In genomic region chr15:91887321-91887720, GRCh38 we compare ENCODE assay signal across 20 cellular contexts. TPM values are rescaled to one million over a fixed set of nuclear protein-coding genes. Genes with fewer than 3 reads are reported as not detected.
DNase-seq lines count a peak whose midpoint lies in the region; ATAC-seq and TF ChIP-seq lines count a peak whose summit lies in the region.
"Had no signal": no experiment of that assay in that cellular context is flagged by ENCODE, and none has a peak within 500 bp of the region (broad histone marks: within the 10 kb centered on the region; RNA-seq: fewer than 3 reads in every experiment).

No MANE protein-coding gene starts in this region.

- H3K27me3 ChIP-seq in dorsolateral prefrontal cortex, result no peaks in the 10 kb centered on the region
- no peaks in the 10 kb centered on the region for H3K27me3 ChIP-seq in mesenchymal stem cell (ENCODE audit: control insufficient read depth in 1 of 2, insufficient read depth in 1 of 2, low read length in 2 of 2)
- H3K27me3 ChIP-seq in tibial nerve, result no peaks in the 10 kb centered on the region
- H3K27me3 ChIP-seq: gastrocnemius medialis, upper lobe of right lung had no signal

- H3K36me3 ChIP-seq in mesenchymal stem cell (ENCODE audit: control insufficient read depth in 1 of 2, insufficient read depth in 2 of 2, low read depth in 1 of 2, low read length in 2 of 2) (no peaks in the 10 kb centered on the region), tibial nerve (no peaks in the 10 kb centered on the region)
- H3K36me3 ChIP-seq: gastrocnemius medialis, upper lobe of right lung had no signal

- no peak overlapping the region for H2AK5ac ChIP-seq in mesenchymal stem cell (ENCODE audit: low read length, severe bottlenecking)

- ATAC-seq in Right ventricle myocardium superior (ENCODE audit: poor library complexity) (peak; percentile 71), left cardiac atrium (no peak), GM21447 (IDR thresholded peaks at IDR 0.05; ENCODE audit: unreplicated experiment) (no peak)
- ATAC-seq in activated CD4-positive, CD25-positive, alpha-beta regulatory T cell treated with anti-CD3 and anti-CD28 coated beads, Interleukin-2, amount 50 U/mL, for 24 hours, result no peak
- ATAC-seq: natural killer cell treated with Interleukin-12 subunit alpha and Interleukin-12 subunit beta and Interleukin-15 and Interleukin-18, amount 100 ng/mL, for 72 hours; upper lobe of right lung had no signal

- H3K4me2 ChIP-seq in mesenchymal stem cell (ENCODE audit: low read length, poor library complexity, severe bottlenecking), result no peak overlapping the region

- intact Hi-C loops in Right ventricle myocardium superior (cut with DNase I) (no loop called here), left cardiac atrium (cut with DNase I) (no loop called here), dorsolateral prefrontal cortex (cut with DNase I) (loop anchor here in 1 of 2 donors (5.0 kb wide), 1 partner anchor 35 kb away; the partner anchor contains the start of gene SLCO3A1)

- TF ChIP-seq CTCF in dorsolateral prefrontal cortex (IDR thresholded peaks at IDR 0.05 in 54 of 56, conservative IDR thresholded peaks at IDR 0.05 in 2 of 56; ENCODE audit: low read depth in 1 of 56, partially characterized antibody in 56 of 56), result peak in 14 of 56 donors; percentile 10 to 46 (median 24)
- no peak for TF ChIP-seq CTCF in tibial nerve (IDR thresholded peaks at IDR 0.05)

- no peak overlapping the region for H2BK12ac ChIP-seq in mesenchymal stem cell (ENCODE audit: low read length in 2 of 2)

- WGBS in mesenchymal stem cell, result 66% methylated on average over 6 of the region's 6 CpGs
- WGBS in tibial nerve, 2 donors, result 40 to 57% methylated on average over 6 of the region's 6 CpGs

- H2BK15ac ChIP-seq in mesenchymal stem cell (ENCODE audit: low read depth, poor library complexity, severe bottlenecking), result no peak overlapping the region

- peak in 1 of 2 donors; percentile 58 for TF ChIP-seq EP300 in tibial nerve (IDR thresholded peaks at IDR 0.05)

- H3K4ac ChIP-seq in mesenchymal stem cell (ENCODE audit: low read depth in 1 of 2, low read length in 2 of 2), result no peak overlapping the region

- no peak overlapping the region for H3K14ac ChIP-seq in mesenchymal stem cell (ENCODE audit: low read length in 2 of 2)

- no peaks in the 10 kb centered on the region for H3K9me3 ChIP-seq in mesenchymal stem cell (ENCODE audit: control insufficient read depth, low read length)
- no peaks in the 10 kb centered on the region for H3K9me3 ChIP-seq in tibial nerve
- H3K9me3 ChIP-seq: gastrocnemius medialis, upper lobe of right lung had no signal

- H3K27ac ChIP-seq in dorsolateral prefrontal cortex, result peak overlapping the region; percentile 33 to 99 (median 93)
- H3K27ac ChIP-seq in mesenchymal stem cell (ENCODE audit: low read length, poor library complexity, severe bottlenecking), result no peak overlapping the region
- H3K27ac ChIP-seq in tibial nerve, result peak overlapping the region; percentile 38 to 85 (median 66)
- H3K27ac ChIP-seq: upper lobe of right lung had no signal

- H3K18ac ChIP-seq in mesenchymal stem cell (ENCODE audit: low read depth in 1 of 2, low read length in 2 of 2), result no peak overlapping the region

- H3K9ac ChIP-seq in mesenchymal stem cell (ENCODE audit: low read length), result peak overlapping the region; percentile 52

- H3K4me1 ChIP-seq in mesenchymal stem cell (ENCODE audit: control insufficient read depth, insufficient read depth, low read depth, low read length) (peaks cover 2% of the 10 kb centered on the region), tibial nerve (peaks cover 0 to 56% (median 17%) of the 10 kb centered on the region in 4 donors)

- TF ChIP-seq POLR2A in tibial nerve (IDR thresholded peaks at IDR 0.05), result no peak

- no peak overlapping the region for H3K23ac ChIP-seq in mesenchymal stem cell (ENCODE audit: low read length in 2 of 2)

- H3K79me1 ChIP-seq in mesenchymal stem cell (replicated peaks; ENCODE audit: low read length, poor library complexity, severe bottlenecking), result peaks cover 6% of the 10 kb centered on the region

- H2BK5ac ChIP-seq in mesenchymal stem cell (ENCODE audit: low read depth, low read length, poor library complexity, severe bottlenecking), result no peak overlapping the region

- H2AFZ ChIP-seq in mesenchymal stem cell (ENCODE audit: low read depth, low read length), result no peak overlapping the region

- H3K4me3 ChIP-seq in dorsolateral prefrontal cortex (peak overlapping the region in 15 of 59 donors; percentile 0 to 30 (median 7)), mesenchymal stem cell (ENCODE audit: insufficient read depth in 1 of 2, low read depth in 1 of 2, low read length in 2 of 2) (no peak overlapping the region), tibial nerve (no peak overlapping the region)
- H3K4me3 ChIP-seq: gastrocnemius medialis, lung, upper lobe of right lung had no signal

- no peak overlapping the region for H4K8ac ChIP-seq in mesenchymal stem cell (ENCODE audit: low read length)

- no peak overlapping the region for H2BK120ac ChIP-seq in mesenchymal stem cell (ENCODE audit: low read depth, low read length)

- DNase-seq in Right ventricle myocardium superior (peak; percentile 57), left cardiac atrium (no peak), dorsolateral prefrontal cortex (peak; percentile 65 to 95 (median 86)), mesenchymal stem cell (no peak), tibial nerve (ENCODE audit: low spot score in 2 of 2) (no peak), UCSD-AML1 (lab: John Stamatoyannopoulos, UW; ENCODE audit: unreplicated experiment) (no peak)
- DNase-seq: activated CD4-positive, alpha-beta T cell treated with anti-CD3 and anti-CD28 coated beads, Interleukin-2, amount 50 U/mL, for 1 hour; activated naive CD4-positive, alpha-beta T cell treated with anti-CD3 and anti-CD28 coated beads for 36 hours; CD4-positive, CD25-positive, alpha-beta regulatory T cell; DMS153; erythroblast; gastrocnemius medialis; NCI-H1436 treated with DMSO at 0.1 percent for 48 hours; NK-92 treated with Interleukin-12 subunit alpha and Interleukin-12 subunit beta, amount 100 ng/mL, for 24 hours; RPMI8226; upper lobe of right lung had no signal

- H4K91ac ChIP-seq in mesenchymal stem cell (ENCODE audit: low read length), result no peak overlapping the region

RNA-seq across cellular contexts. Expression of gene SLCO3A1, which starts 33.8 kb away (rescaled TPM):
- total RNA-seq in Right ventricle myocardium superior, result 46.6 TPM
- total RNA-seq in left cardiac atrium, result 10 to 100 TPM; 37.8 to 47.7 TPM
- total RNA-seq in dorsolateral prefrontal cortex, result 100 to 1,000 TPM in 13 of 120 experiments, 10 to 100 TPM in 107; 36.6 to 170 (median 68.2) TPM
- 2.0 TPM for polyA plus RNA-seq in mesenchymal stem cell (2013, experiment 1 of 2)
- 2.3 TPM for polyA plus RNA-seq in mesenchymal stem cell (2013, experiment 2 of 2)
- 10 to 100 TPM; 13.8 to 20.2 (median 14.3) TPM for total RNA-seq in tibial nerve

Comparison
In these comparisons a context has a peak if more than half of its experiments do, and no peak if none do; other contexts are left out.
1. DNase-seq: peak in Right ventricle myocardium superior (single experiment) and dorsolateral prefrontal cortex (10 of 10); none in left cardiac atrium (single experiment), mesenchymal stem cell (single experiment), tibial nerve (0 of 2) and UCSD-AML1 (single experiment).